19 cellular contexts compared by ENCODE assay signal in genomic region chr20:62638055-62638570, GRCh38. TPM values are rescaled to one million over a fixed set of nuclear protein-coding genes. Genes with fewer than 3 reads are reported as not detected.
DNase-seq lines count a peak whose midpoint lies in the region; ATAC-seq, FAIRE-seq and TF ChIP-seq lines count a peak whose summit lies in the region.
"Had no signal": no experiment of that assay in that cellular context is flagged by ENCODE, and none has a peak within 500 bp of the region (broad histone marks: within the 10 kb centered on the region; RNA-seq: fewer than 3 reads in every experiment).

No MANE protein-coding gene starts in this region.

- POLR2A ChIA-PET in HepG2 (lab: Yijun Ruan, JAX): interaction anchor here (1.0 to 3.7 kb wide), 5 partner anchors 13 to 156 kb away, joined by 4 to 27 read pairs (median 6); no protein-coding TSS in a partner anchor

- no peaks in the 10 kb centered on the region for H4K20me1 ChIP-seq in HepG2 (ENCODE audit: insufficient read depth, low read length)

- peak; percentile 20 for ATAC-seq in HepG2
- ATAC-seq in right lobe of liver: no peak
- ATAC-seq: GM12878 had no signal

- FAIRE-seq in HepG2 (lab: Jason Lieb, UNC): peak; percentile 53
- FAIRE-seq: GM12878, H1 had no signal

- H3K9me3 ChIP-seq in HepG2 (ENCODE audit: low read length) (no peaks in the 10 kb centered on the region), right lobe of liver (no peaks in the 10 kb centered on the region), parathyroid adenoma (ENCODE audit: control insufficient read depth, low read length) (no peaks in the 10 kb centered on the region)
- H3K9me3 ChIP-seq: BLaER1 treated with 17β-estradiol and CSF1 and Interleukin-3, amounts not matched to agents 10 nM and 100 nM had no signal

- H3K36me3 ChIP-seq in HepG2 (replicated peaks in 1 of 2; ENCODE audit: control insufficient read depth in 1 of 2, insufficient read depth in 2 of 2, low read length in 2 of 2) (no peaks in the 10 kb centered on the region), right lobe of liver (no peaks in the 10 kb centered on the region), parathyroid adenoma (ENCODE audit: control insufficient read depth, insufficient read depth, low read length) (no peaks in the 10 kb centered on the region)
- H3K36me3 ChIP-seq: BLaER1 treated with 17β-estradiol and CSF1 and Interleukin-3, amounts not matched to agents 10 nM and 100 nM had no signal

- H3K27ac ChIP-seq in HepG2 (ENCODE audit: extremely low read length, insufficient read depth, low read length): no peak overlapping the region
- H3K27ac ChIP-seq in right lobe of liver: no peak overlapping the region
- H3K27ac ChIP-seq in parathyroid adenoma: peak overlapping the region; percentile 99
- H3K27ac ChIP-seq: BLaER1 treated with 17β-estradiol and CSF1 and Interleukin-3, amounts not matched to agents 10 nM and 100 nM had no signal

- no peak overlapping the region for H2AFZ ChIP-seq in HepG2 (ENCODE audit: low read length)
- H2AFZ ChIP-seq in parathyroid adenoma: no peak overlapping the region

- H3K4me1 ChIP-seq in HepG2 (ENCODE audit: insufficient read depth, low read length) (peaks cover 90% of the 10 kb centered on the region), right lobe of liver (peaks cover 0 to 13% (median 0%) of the 10 kb centered on the region in 4 donors), parathyroid adenoma (peaks cover 38% of the 10 kb centered on the region)

- H3K27me3 ChIP-seq in HepG2 (ENCODE audit: control insufficient read depth in 1 of 2, insufficient read depth in 2 of 2, low read length in 2 of 2): peaks cover 23 to 52% of the 10 kb centered on the region in 2 experiments
- H3K27me3 ChIP-seq in right lobe of liver: peaks cover 0 to 9% of the 10 kb centered on the region in 2 donors
- H3K27me3 ChIP-seq in parathyroid adenoma (ENCODE audit: control insufficient read depth, insufficient read depth, low read length): no peaks in the 10 kb centered on the region

- TF ChIP-seq EP300 in HepG2 (IDR thresholded peaks at IDR 0.05; ENCODE audit: low read depth in 2 of 2, low read length in 2 of 2) (no peak; a peak in 1 of 4 replicates), HepG2 (CRISPR knock-in tag; IDR thresholded peaks at IDR 0.05; ENCODE audit: borderline replicate concordance) (no peak)

- no peak for TF ChIP-seq POLR2A in HepG2 (IDR thresholded peaks at IDR 0.05; ENCODE audit: insufficient read depth in 1 of 2, low read depth in 2 of 2, low read length in 2 of 2)
- no peak for TF ChIP-seq POLR2A in right lobe of liver (IDR thresholded peaks at IDR 0.05)

- H3K9ac ChIP-seq in HepG2 (ENCODE audit: insufficient read depth, low read depth, low read length): peak overlapping the region; percentile 9; the same call in 1 of the 2 replicates
- no peak overlapping the region for H3K9ac ChIP-seq in parathyroid adenoma
- H3K9ac ChIP-seq: BLaER1 treated with 17β-estradiol and CSF1 and Interleukin-3, amounts not matched to agents 10 nM and 100 nM had no signal

- H3K79me2 ChIP-seq in HepG2 (ENCODE audit: insufficient read depth, low read length) (peaks cover 6% of the 10 kb centered on the region), parathyroid adenoma (peaks cover 36% of the 10 kb centered on the region)

- DNase-seq in HepG2 (ENCODE audit: low spot score) (peak; percentile 53), right lobe of liver (no peak), glutamatergic neuron (no peak), cortex of kidney (lab: John Stamatoyannopoulos, UW) (no peak), NOMO-1 treated with DMSO at 0.1 percent for 48 hours (lab: John Stamatoyannopoulos, UW; ENCODE audit: unreplicated experiment) (no peak), NCI-H1048 (lab: John Stamatoyannopoulos, UW) (no peak)
- DNase-seq: 8988T; CD8-positive, alpha-beta memory T cell; COR-L47; DMS 273 treated with DMSO at 0.1 percent for 48 hours; DMS53; DND-41; EL; H9 had no signal

- CTCF ChIA-PET in HepG2 (lab: Yijun Ruan, JAX; ENCODE audit: low intra/inter-chr PET ratio, low total read pairs): no interaction called here

- in situ Hi-C loops in HepG2 (cut with HindIII; ENCODE audit: extremely low pct_ligation_motif_present, low pct_unique_long_range_greater_than_20kb): no loop called here

- H3K4me3 ChIP-seq in HepG2 (replicated peaks in 1 of 3; ENCODE audit: insufficient read depth in 1 of 3, low read depth in 2 of 3, low read length in 3 of 3) (peak overlapping the region in 2 of 3 experiments; percentile 4 to 42; a peak in 2 of 6 replicates), right lobe of liver (no peak overlapping the region), parathyroid adenoma (ENCODE audit: low read depth, low read length) (no peak overlapping the region)
- H3K4me3 ChIP-seq: BLaER1 treated with 17β-estradiol and CSF1 and Interleukin-3, amounts not matched to agents 10 nM and 100 nM; GM12878 had no signal

- no TSS peak for BruUV-seq in HepG2 (replicated peaks; lab: Mats Ljungman, UMichigan)

- TF ChIP-seq CTCF in HepG2 (CRISPR knock-in tag; IDR thresholded peaks at IDR 0.05) (no peak; the same call in 1 of the 2 replicates), right lobe of liver (IDR thresholded peaks at IDR 0.05) (no peak), glutamatergic neuron (IDR thresholded peaks at IDR 0.05; ENCODE audit: partially characterized antibody, unreplicated experiment) (no peak), parathyroid adenoma (IDR thresholded peaks at IDR 0.05) (no peak)

- no peak for TF ChIP-seq RAD21 in HepG2 (CRISPR knock-in tag; IDR thresholded peaks at IDR 0.05)

- 3% methylated on average over 12 of the region's 12 CpGs for WGBS in HepG2 (ENCODE audit: low lambda C conversion rate)
- 58% methylated on average over 11 of the region's 12 CpGs for WGBS in right lobe of liver (ENCODE audit: insufficient coverage, low coverage, low lambda C conversion rate, missing lambda C conversion rate)

- peaks cover 42% of the 10 kb centered on the region for H3K4me1 Mint-ChIP-seq in glutamatergic neuron (ENCODE audit: low read depth, unreplicated experiment)

- H3K4me2 ChIP-seq in HepG2 (ENCODE audit: low read depth, low read length) (peak overlapping the region; percentile 69), parathyroid adenoma (ENCODE audit: low read length) (no peak overlapping the region)

- peak overlapping the region; percentile 95 for H3K27ac Mint-ChIP-seq in glutamatergic neuron (ENCODE audit: unreplicated experiment)
- H3K27ac Mint-ChIP-seq: B cell; CD8-positive, alpha-beta memory T cell; H9 had no signal

- peak overlapping the region; percentile 74 for H3K4me3 Mint-ChIP-seq in glutamatergic neuron (ENCODE audit: unreplicated experiment)
- H3K4me3 Mint-ChIP-seq: B cell; CD8-positive, alpha-beta memory T cell; H9 had no signal

- intact Hi-C loops in HepG2 (cut with micrococcal nuclease; ENCODE audit: unreplicated experiment): no loop called here
- intact Hi-C loops in right lobe of liver (cut with DNase I): no loop called here

- no peaks in the 10 kb centered on the region for H3K36me3 Mint-ChIP-seq in glutamatergic neuron (ENCODE audit: unreplicated experiment)
- H3K36me3 Mint-ChIP-seq: CD8-positive, alpha-beta memory T cell had no signal

- H3K27me3 Mint-ChIP-seq in glutamatergic neuron (ENCODE audit: unreplicated experiment): peaks cover 21% of the 10 kb centered on the region

- H3K9me3 Mint-ChIP-seq in glutamatergic neuron (ENCODE audit: unreplicated experiment): peaks cover 27% of the 10 kb centered on the region
- H3K9me3 Mint-ChIP-seq: CD8-positive, alpha-beta memory T cell; H9 had no signal

TF ChIP-seq in HepG2, 621 proteins besides CTCF, POLR2A, EP300 and RAD21 (continues in another document):
- TF ChIP-seq ZIK1 (CRISPR knock-in tag; IDR thresholded peaks at IDR 0.05; ENCODE audit: borderline replicate concordance, low read depth): peak; percentile 57; the same call in 1 of the 2 replicates
- 0 out of 2 replicates have a peak, but pooled peaks have one; percentile 32 for TF ChIP-seq EZH2 (conservative IDR thresholded peaks at IDR 0.05; ENCODE audit: low read depth, low read length)
- peak; percentile 42; the same call in 1 of the 2 replicates for TF ChIP-seq ZNF501 (CRISPR knock-in tag; IDR thresholded peaks at IDR 0.05)
- 0 out of 2 replicates have a peak, but pooled peaks have one; percentile 18 for TF ChIP-seq NCOA2 (CRISPR knock-in tag; IDR thresholded peaks at IDR 0.05)
- peak; percentile 55 for TF ChIP-seq HNF4A (CRISPR knock-in tag; IDR thresholded peaks at IDR 0.05)

RNA-seq across cellular contexts. Expression of gene SLCO4A1, which starts 4.2 kb away (rescaled TPM):
- total RNA-seq in HepG2 (2016; rRNA removed; fragmentation: Illumina TruSeq; extraction: Trizol) (23.8 and 55.5 TPM in 2 replicates), right lobe of liver (1 to 10 TPM in 5 of 6 experiments, under 1 TPM in 1; 0.93 to 8.8 (median 4.3) TPM), glutamatergic neuron (ENCODE audit: unreplicated experiment) (26.5 TPM)
- total RNA-seq in HepG2 (2016; cell fraction: cytosol; rRNA removed; fragmentation: Illumina TruSeq; extraction: Trizol; ENCODE audit: low read depth): 21.3 and 22.4 TPM in 2 replicates
- 20.7 and 58.6 TPM in 2 replicates for total RNA-seq in HepG2 (2016; cell fraction: insoluble cytoplasmic fraction; rRNA removed; fragmentation: Illumina TruSeq; extraction: Trizol)
- total RNA-seq in HepG2 (2016; cell fraction: membrane; rRNA removed; fragmentation: Illumina TruSeq; extraction: Trizol): 31.3 and 32.0 TPM in 2 replicates
- total RNA-seq in HepG2 (2016; cell fraction: nucleus; rRNA removed; fragmentation: Illumina TruSeq; extraction: Trizol): 55.7 and 65.4 TPM in 2 replicates
- 91.3 and 112 TPM in 2 replicates for polyA plus RNA-seq in HepG2 (2011; rRNA removed)
- polyA plus RNA-seq in HepG2 (2011; cell fraction: cytosol; rRNA removed): 53.2 and 96.9 TPM in 2 replicates
- polyA plus RNA-seq in HepG2 (2011; cell fraction: nucleus; rRNA removed): 133 and 239 TPM in 2 replicates
- polyA plus RNA-seq in HepG2 (2012): 48.1 and 97.6 TPM in 2 replicates
- polyA plus RNA-seq in HepG2 (2016; cell fraction: cytosol; fragmentation: Illumina TruSeq; extraction: Trizol; ENCODE audit: low read depth): 14.3 and 17.6 TPM in 2 replicates
- 25.9 and 26.2 TPM in 2 replicates for polyA plus RNA-seq in HepG2 (2016; cell fraction: insoluble cytoplasmic fraction; fragmentation: Illumina TruSeq; extraction: Trizol; ENCODE audit: low read depth)
- 21.9 and 22.4 TPM in 2 replicates for polyA plus RNA-seq in HepG2 (2016; cell fraction: membrane; fragmentation: Illumina TruSeq; extraction: Trizol; ENCODE audit: low read depth)
- 114 and 125 TPM in 2 replicates for polyA plus RNA-seq in HepG2 (2016; cell fraction: nucleus; fragmentation: Illumina TruSeq; extraction: Trizol; ENCODE audit: insufficient read depth, low read depth)
- 44.0 and 104 TPM in 2 replicates for polyA minus RNA-seq in HepG2 (2011; rRNA and poly(A)+ RNA removed; ENCODE audit: low replicate concordance)
- 27.7 and 39.2 TPM in 2 replicates for polyA minus RNA-seq in HepG2 (2011; cell fraction: cytosol; rRNA and poly(A)+ RNA removed)
- 31.2 and 42.4 TPM in 2 replicates for polyA minus RNA-seq in HepG2 (2011; cell fraction: nucleus; rRNA and poly(A)+ RNA removed)

Comparison
In these comparisons a context has a peak if more than half of its experiments do, and no peak if none do; other contexts are left out.
1. H3K4me3 ChIP-seq: peak in HepG2 (2 of 3); none in right lobe of liver (0 of 3) and parathyroid adenoma (single experiment).